In genomic region chr2:156004460-156004859, GRCh38 we compare ENCODE assay signal across 12 cellular contexts.
DNase-seq lines count a peak whose midpoint lies in the region; ATAC-seq and TF ChIP-seq lines count a peak whose summit lies in the region.
"Had no signal": no experiment of that assay in that cellular context is flagged by ENCODE, and none has a peak within 500 bp of the region (broad histone marks: within the 10 kb centered on the region; RNA-seq: fewer than 3 reads in every experiment).

No MANE protein-coding gene starts in this region.

- H4K20me1 ChIP-seq in GM23338 (replicated peaks; ENCODE audit: insufficient read depth): no peaks in the 10 kb centered on the region
- H4K20me1 ChIP-seq in OCI-LY3 (ENCODE audit: insufficient read depth, low read length): no peaks in the 10 kb centered on the region
- H4K20me1 ChIP-seq: BLaER1 had no signal

- H3K4me3 ChIP-seq in GM23338 (no peak overlapping the region), OCI-LY3 (ENCODE audit: low read length) (no peak overlapping the region), neuronal stem cell (ENCODE audit: low read length in 2 of 2) (no peak overlapping the region)
- H3K4me3 ChIP-seq: BLaER1 had no signal

- no peaks in the 10 kb centered on the region for H3K79me1 ChIP-seq in neuronal stem cell (ENCODE audit: low read depth, low read length)

- H2AK5ac ChIP-seq in neuronal stem cell (ENCODE audit: low read depth, low read length): no peak overlapping the region

- no peak overlapping the region for H2BK12ac ChIP-seq in neuronal stem cell (ENCODE audit: low read length)

- no peaks in the 10 kb centered on the region for H3F3A ChIP-seq in GM23338 (replicated peaks; ENCODE audit: low read depth)

- H3K36me3 ChIP-seq in GM23338 (ENCODE audit: insufficient read depth): 0 out of 2 replicates have a peak, but pooled peaks cover 3% of the 10 kb centered on the region
- no peaks in the 10 kb centered on the region for H3K36me3 ChIP-seq in OCI-LY3 (replicated peaks; ENCODE audit: low read depth, low read length)
- H3K36me3 ChIP-seq in neuronal stem cell (replicated peaks in 1 of 2; ENCODE audit: control insufficient read depth in 2 of 2, insufficient read depth in 2 of 2, low read length in 2 of 2): no peaks in the 10 kb centered on the region
- H3K36me3 ChIP-seq: BLaER1 had no signal

- H3K9me2 ChIP-seq in GM23338 (ENCODE audit: insufficient read depth): 0 out of 2 replicates have a peak, but pooled peaks cover 5% of the 10 kb centered on the region

- H2BK120ac ChIP-seq in neuronal stem cell (ENCODE audit: low read depth, low read length): no peak overlapping the region

- H3K9ac ChIP-seq in OCI-LY3 (ENCODE audit: low read length): no peak overlapping the region
- no peak overlapping the region for H3K9ac ChIP-seq in neuronal stem cell (ENCODE audit: low read depth, low read length, poor library complexity)
- H3K9ac ChIP-seq: BLaER1 had no signal

- H4K91ac ChIP-seq in neuronal stem cell (ENCODE audit: low read depth, low read length, poor library complexity): no peak overlapping the region

- peaks cover 3% of the 10 kb centered on the region for H3K27me3 Mint-ChIP-seq in GM23338 (ENCODE audit: insufficient read depth, low read depth, poor library complexity)
- peaks cover 4% of the 10 kb centered on the region for H3K27me3 Mint-ChIP-seq in glutamatergic neuron (ENCODE audit: unreplicated experiment)

- no peaks in the 10 kb centered on the region for H3K27me3 ChIP-seq in GM23338 (ENCODE audit: insufficient read depth)
- no peaks in the 10 kb centered on the region for H3K27me3 ChIP-seq in OCI-LY3 (ENCODE audit: low read depth, low read length)
- no peaks in the 10 kb centered on the region for H3K27me3 ChIP-seq in neuronal stem cell (ENCODE audit: control insufficient read depth in 3 of 3, insufficient read depth in 3 of 3, low read depth in 1 of 3, low read length in 3 of 3)
- H3K27me3 ChIP-seq: BLaER1 had no signal

- H3K4ac ChIP-seq in neuronal stem cell (ENCODE audit: low read length): no peak overlapping the region

- H2AFZ ChIP-seq in GM23338: no peak overlapping the region
- 0 out of 2 replicates have a peak overlapping the region, but pooled peaks have one; percentile 53 for H2AFZ ChIP-seq in OCI-LY3 (ENCODE audit: low read depth, low read length)
- H2AFZ ChIP-seq in neuronal stem cell (ENCODE audit: low read length): peak overlapping the region; percentile 70

- no peak overlapping the region for H2BK15ac ChIP-seq in neuronal stem cell (ENCODE audit: low read length)

- H2BK5ac ChIP-seq in neuronal stem cell (ENCODE audit: low read length): no peak overlapping the region

- H3K4me1 Mint-ChIP-seq in GM23338 (peaks cover 3% of the 10 kb centered on the region; the same call in 2 of the 3 replicates), glutamatergic neuron (ENCODE audit: low read depth, unreplicated experiment) (peaks cover 6% of the 10 kb centered on the region)

- no peak overlapping the region for H3K27ac Mint-ChIP-seq in GM23338
- peak overlapping the region; percentile 29 for H3K27ac Mint-ChIP-seq in glutamatergic neuron (ENCODE audit: unreplicated experiment)

- H3K18ac ChIP-seq in neuronal stem cell (ENCODE audit: low read length): no peak overlapping the region

- H3K23ac ChIP-seq in neuronal stem cell (ENCODE audit: low read depth, low read length, poor library complexity): no peak overlapping the region

- ATAC-seq in GM23338 (peak; percentile 79), HG03025 (IDR thresholded peaks at IDR 0.05; ENCODE audit: low FRiP score, unreplicated experiment) (no peak), GM21619 (IDR thresholded peaks at IDR 0.05; ENCODE audit: unreplicated experiment) (no peak)
- ATAC-seq: HepG2 had no signal

- H3K4me3 Mint-ChIP-seq in GM23338 (no peak overlapping the region), glutamatergic neuron (ENCODE audit: unreplicated experiment) (no peak overlapping the region)

- peaks cover 2% of the 10 kb centered on the region; the same call in 1 of the 3 replicates for H3K9me3 Mint-ChIP-seq in GM23338
- H3K9me3 Mint-ChIP-seq in glutamatergic neuron (ENCODE audit: unreplicated experiment): no peaks in the 10 kb centered on the region

- DNase-seq in GM23338 (ENCODE audit: low spot score) (peak; percentile 23), glutamatergic neuron (no peak), neuronal stem cell (ENCODE audit: low spot score) (no peak)
- no peak for DNase-seq in activated effector memory CD4-positive, alpha-beta T cell treated with Interleukin-2 at 50 U/mL for 16 hours
- DNase-seq: 8988T, AML-193, DMS53 had no signal

- H3K4me1 ChIP-seq in GM23338 (ENCODE audit: insufficient read depth): no peaks in the 10 kb centered on the region
- H3K4me1 ChIP-seq in OCI-LY3 (ENCODE audit: low read length): peaks cover 8% of the 10 kb centered on the region
- H3K4me1 ChIP-seq in neuronal stem cell (ENCODE audit: control insufficient read depth in 2 of 2, insufficient read depth in 1 of 2, low read depth in 1 of 2, low read length in 2 of 2): peaks cover 2 to 3% of the 10 kb centered on the region in 2 donors
- H3K4me1 ChIP-seq: BLaER1 had no signal

- H4K8ac ChIP-seq in neuronal stem cell (ENCODE audit: low read depth, low read length): no peak overlapping the region

- H3K79me2 ChIP-seq in GM23338 (replicated peaks; ENCODE audit: insufficient read depth) (no peaks in the 10 kb centered on the region), OCI-LY3 (ENCODE audit: low read length) (no peaks in the 10 kb centered on the region)

- TF ChIP-seq CTCF in GM23338 (conservative IDR thresholded peaks at IDR 0.05; ENCODE audit: low read depth in 2 of 2): no peak
- TF ChIP-seq CTCF in OCI-LY3 (IDR thresholded peaks at IDR 0.05; ENCODE audit: low read depth, low read length): no peak
- no peak for TF ChIP-seq CTCF in glutamatergic neuron (IDR thresholded peaks at IDR 0.05; ENCODE audit: partially characterized antibody, unreplicated experiment)

- H3K9me3 ChIP-seq in OCI-LY3 (ENCODE audit: insufficient read depth, low read length): no peaks in the 10 kb centered on the region
- H3K9me3 ChIP-seq in neuronal stem cell (replicated peaks in 1 of 2; ENCODE audit: control insufficient read depth in 2 of 2, insufficient read depth in 1 of 2, low read depth in 1 of 2, low read length in 2 of 2): no peaks in the 10 kb centered on the region
- H3K9me3 ChIP-seq: BLaER1 had no signal

- H3K27ac ChIP-seq in GM23338 (ENCODE audit: low read depth) (no peak overlapping the region), OCI-LY3 (ENCODE audit: low read length) (no peak overlapping the region), neuronal stem cell (replicated peaks; ENCODE audit: low read length) (no peak overlapping the region)
- H3K27ac ChIP-seq: BLaER1 had no signal

- WGBS in neuronal stem cell (ENCODE audit: extremely low coverage in 2 of 2, insufficient read length in 2 of 2, insufficient replicate concordance in 1 of 2), 2 donors: no CpG with 5 or more reads among the region's 5 CpGs

- no peak overlapping the region for H3K14ac ChIP-seq in neuronal stem cell (ENCODE audit: low read length)

- H3K36me3 Mint-ChIP-seq in GM23338 (ENCODE audit: low read depth) (peaks cover 2% of the 10 kb centered on the region; the same call in 1 of the 3 replicates), glutamatergic neuron (ENCODE audit: unreplicated experiment) (peaks cover 3% of the 10 kb centered on the region)

- H3K4me2 ChIP-seq in GM23338 (no peak overlapping the region), OCI-LY3 (ENCODE audit: low read length) (no peak overlapping the region), neuronal stem cell (ENCODE audit: insufficient read depth, low read length, poor library complexity, severe bottlenecking) (no peak overlapping the region)
- H3K4me2 ChIP-seq: BLaER1 had no signal

TF ChIP-seq in GM23338, 12 proteins besides CTCF, POLR2A, EP300 and RAD21 (continues in another document):
- TF ChIP-seq NANOG (IDR thresholded peaks at IDR 0.05; ENCODE audit: borderline replicate concordance) (no peak), EZH2phosphoT487 (IDR thresholded peaks at IDR 0.05; ENCODE audit: unreplicated experiment) (no peak), EZH2 (IDR thresholded peaks at IDR 0.05; ENCODE audit: low read depth, unreplicated experiment) (no peak), POLR2AphosphoS5 (IDR thresholded peaks at IDR 0.05; ENCODE audit: low read depth) (no peak), JUNB (IDR thresholded peaks at IDR 0.05; ENCODE audit: unreplicated experiment) (no peak)
